27 cellular contexts compared by ENCODE assay signal in genomic region chrX:122272011-122272410, GRCh38.
"Had no signal": no experiment of that assay in that cellular context is flagged by ENCODE, and none has a peak within 500 bp of the region (broad histone marks: within the 10 kb centered on the region; RNA-seq: fewer than 3 reads in every experiment).

No MANE protein-coding gene starts in this region.

- H3K27me3 ChIP-seq: left lung, pancreas, tibial nerve, uterus had no signal

- H3K27ac ChIP-seq: left lung, lower lobe of right lung, pancreas, prostate gland, skin epidermis, tibial nerve, uterus had no signal

- H3K9me3 Mint-ChIP-seq: stimulated activated effector memory CD8-positive, alpha-beta T cell treated with anti-CD3 and anti-CD28 coated beads, Interleukin-12 subunit alpha, Interleukin-12 subunit beta, amount 100 ng/mL, for 72 hours had no signal

- H3K9me3 ChIP-seq: left lung, lower lobe of right lung, pancreas, prostate gland, tibial nerve, uterus had no signal

- H3K4me3 ChIP-seq: left lung, lower lobe of right lung, pancreas, prostate gland, skin epidermis, tibial nerve, uterus had no signal

- H3K36me3 Mint-ChIP-seq: immature natural killer cell; stimulated activated effector memory CD8-positive, alpha-beta T cell treated with anti-CD3 and anti-CD28 coated beads, Interleukin-12 subunit alpha, Interleukin-12 subunit beta, amount 100 ng/mL, for 72 hours; type B pancreatic cell had no signal

- H3K4me1 ChIP-seq: left lung, lower lobe of right lung, pancreas, prostate gland, tibial nerve, uterus had no signal

- H3K27ac Mint-ChIP-seq: immature natural killer cell; naive thymus-derived CD8-positive, alpha-beta T cell; nephron; stimulated activated effector memory CD8-positive, alpha-beta T cell treated with anti-CD3 and anti-CD28 coated beads, Interleukin-12 subunit alpha, Interleukin-12 subunit beta, amount 100 ng/mL, for 72 hours; stimulated activated naive CD8-positive, alpha-beta T cell treated with anti-CD3 and anti-CD28 coated beads, Interleukin-15, Interleukin-2, amounts not matched to agents 100 ng/mL and 50 ng/mL, for 24 hours; type B pancreatic cell had no signal

- DNase-seq: immature natural killer cell; kidney; left colon; left lung; lower lobe of right lung; mammary epithelial cell; mesenchymal stem cell; naive thymus-derived CD8-positive, alpha-beta T cell; nucleus accumbens; pancreas; posterior cingulate gyrus; retina; right cardiac atrium; stimulated activated CD4-positive, alpha-beta T cell treated with anti-CD3 and anti-CD28 coated beads, Interleukin-12 subunit alpha, Interleukin-12 subunit beta, amount 100 ng/mL, for 4 hours; stimulated activated CD4-positive, alpha-beta T cell treated with anti-CD3 and anti-CD28 coated beads, Interleukin-15, amount 100 ng/mL, for 24 hours; stimulated activated CD4-positive, alpha-beta T cell treated with anti-CD3 and anti-CD28 coated beads, Interleukin-2, amount 100 ng/mL, for 24 hours; stimulated activated CD4-positive, alpha-beta T cell treated with anti-CD3 and anti-CD28 coated beads, Interleukin-4, amount 100 ng/mL, for 1 hour; stimulated activated naive CD4-positive, alpha-beta T cell; uterus had no signal

- H3K27me3 Mint-ChIP-seq: stimulated activated naive CD8-positive, alpha-beta T cell treated with anti-CD3 and anti-CD28 coated beads, Interleukin-15, Interleukin-2, amounts not matched to agents 100 ng/mL and 50 ng/mL, for 24 hours; type B pancreatic cell had no signal

- H3K4me3 Mint-ChIP-seq: immature natural killer cell; naive thymus-derived CD8-positive, alpha-beta T cell; nephron; neural crest cell; stimulated activated effector memory CD8-positive, alpha-beta T cell treated with anti-CD3 and anti-CD28 coated beads, Interleukin-12 subunit alpha, Interleukin-12 subunit beta, amount 100 ng/mL, for 72 hours; stimulated activated naive CD8-positive, alpha-beta T cell treated with anti-CD3 and anti-CD28 coated beads, Interleukin-15, Interleukin-2, amounts not matched to agents 100 ng/mL and 50 ng/mL, for 24 hours; type B pancreatic cell had no signal

- H3K36me3 ChIP-seq: left lung, lower lobe of right lung, pancreas, prostate gland, tibial nerve, uterus had no signal

- H3K4me1 Mint-ChIP-seq: immature natural killer cell; naive thymus-derived CD8-positive, alpha-beta T cell; nephron; neural crest cell; stimulated activated effector memory CD8-positive, alpha-beta T cell treated with anti-CD3 and anti-CD28 coated beads, Interleukin-12 subunit alpha, Interleukin-12 subunit beta, amount 100 ng/mL, for 72 hours had no signal
